ENCODE assay signal across 25 cellular contexts in the genomic region with DNA sequence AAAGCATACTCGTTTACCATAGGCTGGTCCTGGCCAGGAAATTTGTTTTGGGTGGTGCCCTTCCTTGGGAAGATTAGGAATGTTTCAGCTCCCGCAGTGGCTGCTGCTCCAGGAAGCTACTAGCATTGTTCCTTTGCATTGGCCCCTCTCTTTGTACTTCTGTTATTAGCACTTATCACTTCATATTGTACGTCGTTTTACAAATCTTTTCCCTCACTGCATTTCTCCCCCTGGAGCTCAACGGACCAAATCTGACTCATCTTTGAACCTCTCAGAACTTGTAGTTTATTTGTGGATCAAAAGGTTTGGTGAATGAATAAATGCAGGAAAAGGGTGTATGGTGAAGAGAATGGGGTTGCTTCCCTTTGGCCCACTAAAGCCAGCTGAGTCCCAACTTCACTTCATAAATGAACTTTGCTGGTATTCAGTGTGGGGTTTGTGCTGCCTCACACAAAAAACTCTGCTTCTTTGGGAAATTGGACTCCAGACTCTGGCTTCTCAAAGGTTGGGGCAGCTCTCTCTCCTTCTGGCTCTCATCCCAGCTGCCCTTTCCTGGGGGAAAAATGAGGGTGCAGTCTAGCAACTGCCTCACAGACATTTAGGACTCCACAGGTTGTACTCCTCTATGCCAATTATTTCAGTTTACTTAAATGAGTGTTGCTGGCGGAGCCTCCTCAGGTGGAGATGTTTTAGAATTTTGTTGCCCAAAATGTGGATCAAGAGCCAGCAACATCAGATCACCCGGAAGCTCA. TPM values are rescaled to one million over a fixed set of nuclear protein-coding genes. Genes with fewer than 3 reads are reported as not detected.
DNase-seq lines count a peak whose midpoint lies in the region; ATAC-seq and TF ChIP-seq lines count a peak whose summit lies in the region.
"Had no signal": no experiment of that assay in that cellular context is flagged by ENCODE, and none has a peak within 500 bp of the region (broad histone marks: within the 10 kb centered on the region; RNA-seq: fewer than 3 reads in every experiment).

No MANE protein-coding gene starts in this region.

- H3K27me3 Mint-ChIP-seq in CD14-positive monocyte (ENCODE audit: low read depth in 3 of 3): peaks cover 0 to 1% (median 0%) of the 10 kb centered on the region in 3 donors
- H3K27me3 Mint-ChIP-seq: CD4-positive, CD25-positive, alpha-beta regulatory T cell; stimulated activated naive B cell treated with anti-CD40 and anti-IgM and Interleukin-4, amounts not matched to agents 10 μg/mL and 1 μg/mL and 100 μg/mL, for 72 hours had no signal

- no peaks in the 10 kb centered on the region for H3K36me3 ChIP-seq in neutrophil
- H3K36me3 ChIP-seq: ascending aorta, gastroesophageal sphincter, suprapubic skin had no signal

- H3K9me3 ChIP-seq in neutrophil: no peaks in the 10 kb centered on the region
- H3K9me3 ChIP-seq: ascending aorta, gastroesophageal sphincter, suprapubic skin had no signal

- peak overlapping the region; percentile 97 for H3K27ac ChIP-seq in neutrophil
- H3K27ac ChIP-seq: ascending aorta, gastroesophageal sphincter, suprapubic skin had no signal

- DNase-seq in CD14-positive monocyte (ENCODE audit: low spot score): no peak
- peak; percentile 21 for DNase-seq in RPMI7951 (ENCODE audit: low read depth)
- peak; percentile 23 for DNase-seq in epithelial cell of esophagus (ENCODE audit: low read depth)
- no peak for DNase-seq in NCI-H2196 treated with DMSO at 0.1 percent for 48 hours (lab: John Stamatoyannopoulos, UW; ENCODE audit: unreplicated experiment)
- DNase-seq in ureter (ENCODE audit: low spot score): no peak
- DNase-seq in left colon: no peak
- DNase-seq: activated naive CD4-positive, alpha-beta T cell treated with anti-CD3 and anti-CD28 coated beads, Interleukin-2, amount 50 U/mL, for 16 hours; CD4-positive, CD25-positive, alpha-beta regulatory T cell; hippocampal formation; mesendoderm; NCI-H1105 treated with DMSO at 0.1 percent for 48 hours; NCI-H2029 treated with DMSO at 0.1 percent for 48 hours; occipital lobe; stimulated activated CD4-positive, alpha-beta T cell treated with anti-CD3 and anti-CD28 coated beads, Interleukin-4, amount 100 ng/mL, for 24 hours; stimulated activated naive B cell treated with anti-CD40 and anti-IgM and Interleukin-4, amounts not matched to agents 10 μg/mL and 1 μg/mL and 100 μg/mL, for 72 hours; T-helper 9 cell had no signal

- TF ChIP-seq CTCF in CD14-positive monocyte (IDR thresholded peaks at IDR 0.05) (no peak), epithelial cell of esophagus (IDR thresholded peaks at IDR 0.05; ENCODE audit: insufficient read depth, low read depth, low read length, missing control alignments) (no peak), neutrophil (IDR thresholded peaks at IDR 0.05) (no peak)

- no peaks in the 10 kb centered on the region for H3K27me3 ChIP-seq in neutrophil
- H3K27me3 ChIP-seq: ascending aorta, gastroesophageal sphincter, suprapubic skin had no signal

- intact Hi-C loops in CD14-positive monocyte (cut with micrococcal nuclease) (no loop called here), left colon (cut with DNase I, micrococcal nuclease) (no loop called here)

- H3K4me1 ChIP-seq in neutrophil (ENCODE audit: control insufficient read depth in 1 of 2, insufficient read depth in 1 of 2, low read depth in 1 of 2, low read length in 1 of 2): peaks cover 65 to 74% of the 10 kb centered on the region in 2 experiments
- H3K4me1 ChIP-seq: ascending aorta, suprapubic skin had no signal

- no peak overlapping the region for H3K4me3 ChIP-seq in epithelial cell of esophagus (ENCODE audit: low read length)
- H3K4me3 ChIP-seq in neutrophil (ENCODE audit: low read depth in 1 of 2, low read length in 1 of 2): no peak overlapping the region
- H3K4me3 ChIP-seq: ascending aorta, gastroesophageal sphincter, suprapubic skin had no signal

- ATAC-seq in HG03045 (IDR thresholded peaks at IDR 0.05; ENCODE audit: unreplicated experiment) (no peak), left colon (no peak)
- ATAC-seq: gastroesophageal sphincter; stimulated activated naive B cell treated with anti-CD40 and anti-IgM and Interleukin-4, amounts not matched to agents 10 μg/mL and 1 μg/mL and 100 μg/mL, for 72 hours; WTC11 had no signal

- H3K4me3 Mint-ChIP-seq in CD14-positive monocyte: no peak overlapping the region
- H3K4me3 Mint-ChIP-seq: activated T-helper 1 cell treated with anti-CD3 and anti-CD28 coated beads, Interleukin-12 subunit alpha, Interleukin-12 subunit beta, Interleukin-2, Interleukin-4 antibody, amounts not matched to agents 30 ng/mL and 10 ng/mL and 1 ng/mL, durations not matched to agents 14 hours and 24 hours and 36 hours; CD4-positive, CD25-positive, alpha-beta regulatory T cell; stimulated activated naive B cell treated with anti-CD40 and anti-IgM and Interleukin-4, amounts not matched to agents 10 μg/mL and 1 μg/mL and 100 μg/mL, for 72 hours; WTC11 had no signal

- peak overlapping the region in 4 of 7 donors; percentile 6 to 61 (median 30) for H3K27ac Mint-ChIP-seq in CD14-positive monocyte
- H3K27ac Mint-ChIP-seq: activated T-helper 1 cell treated with anti-CD3 and anti-CD28 coated beads, Interleukin-12 subunit alpha, Interleukin-12 subunit beta, Interleukin-2, Interleukin-4 antibody, amounts not matched to agents 30 ng/mL and 10 ng/mL and 1 ng/mL, durations not matched to agents 14 hours and 24 hours and 36 hours; stimulated activated naive B cell treated with anti-CD40 and anti-IgM and Interleukin-4, amounts not matched to agents 10 μg/mL and 1 μg/mL and 100 μg/mL, for 72 hours; WTC11 had no signal

- peaks cover 69% of the 10 kb centered on the region for H3K4me1 Mint-ChIP-seq in CD14-positive monocyte

- H3K9me3 Mint-ChIP-seq in CD14-positive monocyte: peaks cover 0 to 2% (median 0%) of the 10 kb centered on the region in 7 donors
- H3K9me3 Mint-ChIP-seq: activated T-helper 1 cell treated with anti-CD3 and anti-CD28 coated beads, Interleukin-12 subunit alpha, Interleukin-12 subunit beta, Interleukin-2, Interleukin-4 antibody, amounts not matched to agents 30 ng/mL and 10 ng/mL and 1 ng/mL, durations not matched to agents 14 hours and 24 hours and 36 hours; CD4-positive, CD25-positive, alpha-beta regulatory T cell; stimulated activated naive B cell treated with anti-CD40 and anti-IgM and Interleukin-4, amounts not matched to agents 10 μg/mL and 1 μg/mL and 100 μg/mL, for 72 hours; WTC11 had no signal

- peaks cover 0 to 5% of the 10 kb centered on the region in 2 donors for H3K36me3 Mint-ChIP-seq in CD14-positive monocyte
- H3K36me3 Mint-ChIP-seq: CD4-positive, CD25-positive, alpha-beta regulatory T cell; stimulated activated naive B cell treated with anti-CD40 and anti-IgM and Interleukin-4, amounts not matched to agents 10 μg/mL and 1 μg/mL and 100 μg/mL, for 72 hours; WTC11 had no signal

RNA-seq across cellular contexts. Expression of a gene that starts 5.8 kb away (rescaled TPM):
- not detected for polyA plus RNA-seq in CD14-positive monocyte
- 0.29 TPM in 1 of 2 replicates, not detected in the other for total RNA-seq in RPMI7951 (2014; rRNA removed; shearing (Covaris generic))
- total RNA-seq in ureter (not detected), left colon (under 1 TPM in 1 of 2 donors, not detected in 1; 0.73 TPM)
- total RNA-seq: ascending aorta; CD4-positive, CD25-positive, alpha-beta regulatory T cell; gastroesophageal sphincter; MCF 10A; occipital lobe; suprapubic skin; WTC11 had no signal
- polyA plus RNA-seq: esophagus had no signal

RNA-seq across cellular contexts. Expression of a gene that starts 6.1 kb away (rescaled TPM):
- polyA plus RNA-seq in CD14-positive monocyte: 100 to 1,000 TPM in 1 of 2 donors, 10 to 100 TPM in 1; 75.0 to 117 TPM
- 48.5 and 60.4 TPM in 2 replicates for total RNA-seq in RPMI7951 (2014; rRNA removed; shearing (Covaris generic))
- total RNA-seq in ureter (45.8 TPM), left colon (10 to 100 TPM; 31.9 to 38.9 TPM)

RNA-seq across cellular contexts. Expression of a gene that starts 42.3 kb away (rescaled TPM):
- 10 to 100 TPM; 11.9 to 15.9 TPM for polyA plus RNA-seq in CD14-positive monocyte
- total RNA-seq in RPMI7951 (2014; rRNA removed; shearing (Covaris generic)): 30.6 and 34.5 TPM in 2 replicates
- 38.2 TPM for total RNA-seq in ureter
- total RNA-seq in left colon: 10 to 100 TPM; 74.8 to 83.5 TPM

RNA-seq across cellular contexts. Expression of a gene that starts 54.3 kb away (rescaled TPM):
- polyA plus RNA-seq in CD14-positive monocyte: 1 to 10 TPM; 1.5 to 6.3 TPM
- total RNA-seq in RPMI7951 (2014; rRNA removed; shearing (Covaris generic)): 17.5 and 17.6 TPM in 2 replicates
- total RNA-seq in ureter (104 TPM), left colon (10 to 100 TPM; 22.5 to 37.8 TPM)

Comparison
In these comparisons a context has a peak if more than half of its experiments do, and no peak if none do; other contexts are left out.
1. DNase-seq: peak in RPMI7951 (single experiment) and epithelial cell of esophagus (single experiment); none in CD14-positive monocyte (single experiment), NCI-H2196 treated with DMSO at 0.1 percent for 48 hours (single experiment), ureter (single experiment) and left colon (0 of 2).